ENCODE assay signal across 14 cellular contexts in genomic region chr3:189458536-189458935, GRCh38.
DNase-seq lines count a peak whose midpoint lies in the region; ATAC-seq and TF ChIP-seq lines count a peak whose summit lies in the region.
"Had no signal": no experiment of that assay in that cellular context is flagged by ENCODE, and none has a peak within 500 bp of the region (broad histone marks: within the 10 kb centered on the region; RNA-seq: fewer than 3 reads in every experiment).

No MANE protein-coding gene starts in this region.

- peak; percentile 2 to 24 for DNase-seq in SHP77 (lab: John Stamatoyannopoulos, UW)
- no peak for DNase-seq in SHP77 treated with DMSO at 0.1 percent for 48 hours (lab: John Stamatoyannopoulos, UW)
- DNase-seq in OCI-M1 (lab: John Stamatoyannopoulos, UW), result peak; percentile 65
- peak; percentile 2 to 33 for DNase-seq in fibroblast of lung (ENCODE audit: low read depth in 2 of 2)
- no peak for DNase-seq in smooth muscle cell (lab: John Stamatoyannopoulos, UW; ENCODE audit: unreplicated experiment)
- DNase-seq in retina, result no peak
- no peak for DNase-seq in hippocampal formation (lab: John Stamatoyannopoulos, UW)
- DNase-seq: ACHN; activated CD4-positive, alpha-beta T cell treated with anti-CD3 and anti-CD28 coated beads for 48 hours; DMS79 treated with DMSO at 0.1 percent for 48 hours; foreskin fibroblast; pancreas had no signal

- H3K4me3 ChIP-seq in fibroblast of lung (replicated peaks in 1 of 4; ENCODE audit: control extremely low read depth in 1 of 4, insufficient read depth in 1 of 4, low read depth in 3 of 4, low read length in 4 of 4) (no peak overlapping the region), smooth muscle cell (no peak overlapping the region)
- H3K4me3 ChIP-seq: pancreas had no signal

- no peak for ATAC-seq in GM21367 (IDR thresholded peaks at IDR 0.05; ENCODE audit: unreplicated experiment)
- ATAC-seq: HepG2 had no signal

- H3K4me1 ChIP-seq in fibroblast of lung (ENCODE audit: control insufficient read depth, extremely low read depth, insufficient read depth, low read length) (no peaks in the 10 kb centered on the region), smooth muscle cell (ENCODE audit: low read depth) (no peaks in the 10 kb centered on the region)
- H3K4me1 ChIP-seq: pancreas had no signal

- H3K36me3 ChIP-seq in fibroblast of lung (ENCODE audit: control insufficient read depth, insufficient read depth, low read length) (no peaks in the 10 kb centered on the region), smooth muscle cell (ENCODE audit: low read depth) (no peaks in the 10 kb centered on the region)
- H3K36me3 ChIP-seq: pancreas had no signal

- H3K27ac ChIP-seq in fibroblast of lung (ENCODE audit: insufficient read depth, low read length) (no peak overlapping the region), smooth muscle cell (ENCODE audit: low read depth) (peak overlapping the region; percentile 29)
- H3K27ac ChIP-seq: pancreas had no signal

- no peaks in the 10 kb centered on the region for H3K9me3 ChIP-seq in fibroblast of lung (ENCODE audit: control insufficient read depth, insufficient read depth, low read depth, low read length)
- no peaks in the 10 kb centered on the region for H3K9me3 ChIP-seq in smooth muscle cell (replicated peaks; ENCODE audit: low read depth)
- H3K9me3 ChIP-seq: pancreas had no signal

- H2AFZ ChIP-seq in fibroblast of lung (ENCODE audit: low read length), result no peak overlapping the region
- no peak overlapping the region for H2AFZ ChIP-seq in smooth muscle cell (ENCODE audit: low read depth)

- H3K79me2 ChIP-seq in fibroblast of lung (ENCODE audit: control insufficient read depth, insufficient read depth, low read length) (no peaks in the 10 kb centered on the region), smooth muscle cell (ENCODE audit: low read depth) (no peaks in the 10 kb centered on the region)

- H3K4me2 ChIP-seq in fibroblast of lung (ENCODE audit: extremely low read depth, insufficient read depth, low read length) (no peak overlapping the region), smooth muscle cell (peak overlapping the region; percentile 37)

- H4K20me1 ChIP-seq in fibroblast of lung (ENCODE audit: control insufficient read depth, extremely low read depth, insufficient read depth, low read length) (no peaks in the 10 kb centered on the region), smooth muscle cell (ENCODE audit: low read depth) (no peaks in the 10 kb centered on the region)

- TF ChIP-seq CTCF in fibroblast of lung (conservative IDR thresholded peaks at IDR 0.05 in 1 of 2, IDR thresholded peaks at IDR 0.05 in 1 of 2; ENCODE audit: low read depth in 1 of 2, low read length in 2 of 2) (no peak), smooth muscle cell (IDR thresholded peaks at IDR 0.05; ENCODE audit: borderline replicate concordance, insufficient read depth, poor library complexity, severe bottlenecking) (no peak)

- H3K9ac ChIP-seq in fibroblast of lung (ENCODE audit: insufficient read depth, low read length) (no peak overlapping the region), smooth muscle cell (ENCODE audit: low read depth) (no peak overlapping the region)

- 40% methylated on average over 7 of the region's 7 CpGs for WGBS in smooth muscle cell (ENCODE audit: low lambda C conversion rate)

- H3F3A ChIP-seq in smooth muscle cell (ENCODE audit: low read depth), result peaks cover 9% of the 10 kb centered on the region

- H3K27me3 ChIP-seq in fibroblast of lung (ENCODE audit: control insufficient read depth, insufficient read depth, low read length) (no peaks in the 10 kb centered on the region), smooth muscle cell (ENCODE audit: low read depth) (no peaks in the 10 kb centered on the region)
- H3K27me3 ChIP-seq: pancreas had no signal

Comparison
In these comparisons a context has a peak if more than half of its experiments do, and no peak if none do; other contexts are left out.
1. DNase-seq: peak in SHP77 (2 of 2), OCI-M1 (single experiment) and fibroblast of lung (2 of 2); none in SHP77 treated with DMSO at 0.1 percent for 48 hours (single experiment), smooth muscle cell (single experiment), retina (single experiment) and hippocampal formation (0 of 2).